ENCODE assay signal across 11 cellular contexts in genomic region chr5:52727568-52727967, GRCh38.
DNase-seq lines count a peak whose midpoint lies in the region; ATAC-seq and TF ChIP-seq lines count a peak whose summit lies in the region.
"Had no signal": no experiment of that assay in that cellular context is flagged by ENCODE, and none has a peak within 500 bp of the region (broad histone marks: within the 10 kb centered on the region; RNA-seq: fewer than 3 reads in every experiment).

No MANE protein-coding gene starts in this region.

- H3K4me3 Mint-ChIP-seq in T-helper 17 cell: no peak overlapping the region

- peak overlapping the region; percentile 94 for H3K27ac Mint-ChIP-seq in T-helper 17 cell

- 5 to 17% methylated on average over 6 of the region's 6 CpGs for WGBS in gastroesophageal sphincter (ENCODE audit: low coverage in 1 of 2), 2 donors
- WGBS in prostate gland: 5% methylated on average over 6 of the region's 6 CpGs

- H3K27me3 ChIP-seq in gastroesophageal sphincter (no peaks in the 10 kb centered on the region), prostate gland (replicated peaks; ENCODE audit: insufficient read depth) (no peaks in the 10 kb centered on the region)

- H3K9me3 ChIP-seq in T-helper 17 cell (ENCODE audit: control insufficient read depth, low read length, poor library complexity, severe bottlenecking) (no peaks in the 10 kb centered on the region), gastroesophageal sphincter (no peaks in the 10 kb centered on the region), prostate gland (no peaks in the 10 kb centered on the region)

- intact Hi-C loops in prostate gland (cut with DNase I): no loop called here

- H3K4me1 ChIP-seq in gastroesophageal sphincter (peaks cover 11 to 42% (median 16%) of the 10 kb centered on the region in 3 donors), prostate gland (replicated peaks) (peaks cover 2% of the 10 kb centered on the region)

- peaks cover 33% of the 10 kb centered on the region for H3K4me1 Mint-ChIP-seq in T-helper 17 cell

- H3K27me3 Mint-ChIP-seq in T-helper 17 cell: no peaks in the 10 kb centered on the region
- H3K27me3 Mint-ChIP-seq: effector memory CD8-positive, alpha-beta T cell had no signal

- H3K36me3 ChIP-seq in gastroesophageal sphincter (no peaks in the 10 kb centered on the region), prostate gland (no peaks in the 10 kb centered on the region)

- H3K4me3 ChIP-seq in gastroesophageal sphincter (no peak overlapping the region), prostate gland (no peak overlapping the region)

- TF ChIP-seq CTCF in gastroesophageal sphincter (IDR thresholded peaks at IDR 0.05) (no peak), prostate gland (IDR thresholded peaks at IDR 0.05) (no peak)

- TF ChIP-seq EP300 in gastroesophageal sphincter (IDR thresholded peaks at IDR 0.05): no peak

- H3K27ac ChIP-seq in gastroesophageal sphincter (peak overlapping the region; percentile 47 to 78 (median 71)), prostate gland (peak overlapping the region; percentile 3 to 39)

- TF ChIP-seq POLR2A in gastroesophageal sphincter (IDR thresholded peaks at IDR 0.05) (no peak), prostate gland (IDR thresholded peaks at IDR 0.05) (no peak)

- H3K36me3 Mint-ChIP-seq in T-helper 17 cell (ENCODE audit: low read depth): no peaks in the 10 kb centered on the region

- DNase-seq in EH (ENCODE audit: low read depth): peak; percentile 91
- no peak for DNase-seq in T-helper 17 cell
- DNase-seq in prostate gland (ENCODE audit: low spot score): peak; percentile 11
- no peak for DNase-seq in stimulated activated CD4-positive, alpha-beta T cell treated with anti-CD3 and anti-CD28 coated beads, Interleukin-15, amount 100 ng/mL, for 24 hours
- DNase-seq in NCI-H146 (lab: John Stamatoyannopoulos, UW): no peak
- no peak for DNase-seq in SKM-1 treated with dmso at 0.1 percent for 144 hours (lab: John Stamatoyannopoulos, UW; ENCODE audit: unreplicated experiment)
- DNase-seq: activated CD4-positive, alpha-beta T cell treated with anti-CD3 and anti-CD28 coated beads for 1 hour; effector memory CD8-positive, alpha-beta T cell; NCI-H1048 had no signal

- ATAC-seq in T-helper 17 cell (no peak), gastroesophageal sphincter (peak; percentile 85), GM19395 (IDR thresholded peaks at IDR 0.05; ENCODE audit: unreplicated experiment) (no peak)
- ATAC-seq: effector memory CD8-positive, alpha-beta T cell had no signal

Comparison
In these comparisons a context has a peak if more than half of its experiments do, and no peak if none do; other contexts are left out.
1. DNase-seq: peak in EH (single experiment) and prostate gland (single experiment); none in T-helper 17 cell (0 of 3), stimulated activated CD4-positive, alpha-beta T cell treated with anti-CD3 and anti-CD28 coated beads, Interleukin-15, amount 100 ng/mL, for 24 hours (single experiment), NCI-H146 (single experiment) and SKM-1 treated with dmso at 0.1 percent for 144 hours (single experiment).